17 cellular contexts compared by ENCODE assay signal in the genomic region with DNA sequence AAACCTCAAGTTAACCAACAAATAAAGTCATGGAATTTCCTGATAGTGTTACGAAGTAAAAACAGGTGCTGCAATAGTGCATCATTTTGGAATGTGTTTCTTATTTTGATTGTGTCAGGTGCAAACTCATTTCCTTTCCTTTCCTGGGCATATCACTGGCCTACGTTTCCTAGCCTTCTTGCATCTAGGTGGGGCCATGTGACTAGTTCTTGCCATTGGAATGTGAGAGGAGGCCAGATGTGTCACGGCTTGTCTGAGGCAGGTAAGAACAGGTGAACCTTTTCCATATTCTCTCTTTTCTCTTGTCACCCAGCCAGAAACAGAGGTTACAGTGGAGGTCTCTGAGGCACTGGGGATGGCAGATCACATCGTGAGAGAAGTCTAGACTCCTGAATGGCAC.
DNase-seq lines count a peak whose midpoint lies in the region; ATAC-seq, FAIRE-seq and TF ChIP-seq lines count a peak whose summit lies in the region.
"Had no signal": no experiment of that assay in that cellular context is flagged by ENCODE, and none has a peak within 500 bp of the region (broad histone marks: within the 10 kb centered on the region; RNA-seq: fewer than 3 reads in every experiment).

No MANE protein-coding gene starts in this region.

- H3K9me2 ChIP-seq in PC-3 (replicated peaks; ENCODE audit: low read length): no peaks in the 10 kb centered on the region

- no peaks in the 10 kb centered on the region for H4K20me1 ChIP-seq in PC-3 (ENCODE audit: low read length)
- H4K20me1 ChIP-seq in keratinocyte (ENCODE audit: control insufficient read depth, extremely low read depth, insufficient read depth, low read length): no peaks in the 10 kb centered on the region

- no peak for ATAC-seq in PC-3

- DNase-seq in HPDE6-E6E7 (ENCODE audit: extremely low spot score): peak; percentile 2
- DNase-seq in PC-3: peak; percentile 17
- peak; percentile 91 for DNase-seq in epithelial cell of esophagus (ENCODE audit: low read depth)
- peak; percentile 32 for DNase-seq in keratinocyte (ENCODE audit: low read depth, low spot score)
- no peak for DNase-seq in coronary artery (ENCODE audit: low spot score)
- DNase-seq in iPS-NIHi7 (ENCODE audit: extremely low spot score): no peak
- no peak for DNase-seq in Peyer's patch
- DNase-seq: BE2C; CD4-positive, alpha-beta memory T cell; DMS79 treated with DMSO at 0.1 percent for 48 hours; EL; GOT3; H9 had no signal

- H3F3A ChIP-seq in PC-3 (ENCODE audit: low read length, unreplicated experiment): no peaks in the 10 kb centered on the region

- POLR2A ChIA-PET in PC-3 (lab: Charles Lee; ENCODE audit: unreplicated experiment): no interaction called here

- no peak overlapping the region for H3K4me3 ChIP-seq in PC-3 (ENCODE audit: low read length)
- H3K4me3 ChIP-seq in epithelial cell of esophagus (ENCODE audit: low read length): no peak overlapping the region
- no peak overlapping the region for H3K4me3 ChIP-seq in keratinocyte (ENCODE audit: control insufficient read depth in 2 of 3, extremely low read depth in 1 of 3, insufficient read depth in 2 of 3, low read depth in 1 of 3, low read length in 3 of 3)
- H3K4me3 ChIP-seq in coronary artery: no peak overlapping the region
- H3K4me3 ChIP-seq in Peyer's patch: no peak overlapping the region

- no peak for TF ChIP-seq POLR2A in Peyer's patch (IDR thresholded peaks at IDR 0.05)

- H3K9me3 ChIP-seq in PC-3 (ENCODE audit: low read length) (no peaks in the 10 kb centered on the region), keratinocyte (ENCODE audit: control insufficient read depth, low read depth, low read length) (no peaks in the 10 kb centered on the region), Peyer's patch (no peaks in the 10 kb centered on the region)
- H3K9me3 ChIP-seq: BE2C had no signal

- H2AFZ ChIP-seq in PC-3 (ENCODE audit: low read length) (no peak overlapping the region), keratinocyte (ENCODE audit: control insufficient read depth, low read length) (no peak overlapping the region)

- BruUV-seq in PC-3 (replicated peaks; lab: Mats Ljungman, UMichigan): no TSS peak

- no peak overlapping the region for H3K27ac ChIP-seq in PC-3 (ENCODE audit: low read length)
- H3K27ac ChIP-seq in keratinocyte (ENCODE audit: control insufficient read depth, insufficient read depth, low read length): no peak overlapping the region
- H3K27ac ChIP-seq in coronary artery: no peak overlapping the region
- no peak overlapping the region for H3K27ac ChIP-seq in Peyer's patch
- H3K27ac ChIP-seq: C4-2B had no signal

- FAIRE-seq in keratinocyte (lab: Jason Lieb, UNC): peak; percentile 80
- FAIRE-seq: A204.1, G401.6, GM12891 had no signal

- TF ChIP-seq CTCF in PC-3 (conservative IDR thresholded peaks at IDR 0.05; ENCODE audit: low read depth, low read length) (no peak), epithelial cell of esophagus (IDR thresholded peaks at IDR 0.05; ENCODE audit: insufficient read depth, low read depth, low read length, missing control alignments) (no peak), keratinocyte (optimal IDR thresholded peaks at IDR 0.05 in 1 of 3, IDR thresholded peaks at IDR 0.05 in 1 of 3, conservative IDR thresholded peaks at IDR 0.05 in 1 of 3; ENCODE audit: extremely low read depth in 1 of 3, insufficient read depth in 2 of 3, low read length in 3 of 3) (peak in 1 of 3 experiments; percentile 14), coronary artery (IDR thresholded peaks at IDR 0.05) (no peak), Peyer's patch (IDR thresholded peaks at IDR 0.05) (no peak)

- no peaks in the 10 kb centered on the region for H3K79me2 ChIP-seq in PC-3 (ENCODE audit: low read length)
- H3K79me2 ChIP-seq in keratinocyte (ENCODE audit: control insufficient read depth, insufficient read depth, low read length): no peaks in the 10 kb centered on the region

- intact Hi-C loops in PC-3 (cut with micrococcal nuclease): no loop called here

- no peak overlapping the region for H3K9ac ChIP-seq in PC-3 (ENCODE audit: low read length)
- no peak overlapping the region for H3K9ac ChIP-seq in keratinocyte (ENCODE audit: control insufficient read depth, extremely low read depth, insufficient read depth, low read length)

- dilution Hi-C loops in keratinocyte (cut with MboI; ENCODE audit: extremely low pct_ligation_motif_present, low sequenced_read_pairs): no loop called here

- H3K4me2 ChIP-seq in PC-3 (ENCODE audit: low read length) (no peak overlapping the region), keratinocyte (ENCODE audit: control insufficient read depth, extremely low read depth, insufficient read depth, low read depth, low read length) (peak overlapping the region; percentile 16)

- CTCF ChIA-PET in PC-3 (lab: Charles Lee): no interaction called here

- H3K36me3 ChIP-seq in PC-3 (ENCODE audit: low read depth, low read length): no peaks in the 10 kb centered on the region
- H3K36me3 ChIP-seq in keratinocyte (ENCODE audit: control insufficient read depth in 2 of 2, extremely low read depth in 1 of 2, insufficient read depth in 2 of 2, low read length in 2 of 2): no peaks in the 10 kb centered on the region
- H3K36me3 ChIP-seq in Peyer's patch: no peaks in the 10 kb centered on the region
- H3K36me3 ChIP-seq: BE2C had no signal

- no peaks in the 10 kb centered on the region for H3K4me1 ChIP-seq in PC-3 (ENCODE audit: insufficient read depth, low read length)
- peaks cover 8% of the 10 kb centered on the region for H3K4me1 ChIP-seq in keratinocyte (ENCODE audit: control insufficient read depth, extremely low read depth, insufficient read depth, low read length)
- H3K4me1 ChIP-seq in Peyer's patch: no peaks in the 10 kb centered on the region
- H3K4me1 ChIP-seq: BE2C had no signal

- H3K9me1 ChIP-seq in keratinocyte (ENCODE audit: control insufficient read depth, extremely low read depth, insufficient read depth, low read length): no peaks in the 10 kb centered on the region

- H3K27me3 ChIP-seq in PC-3 (ENCODE audit: low read length): no peaks in the 10 kb centered on the region
- no peaks in the 10 kb centered on the region for H3K27me3 ChIP-seq in keratinocyte (ENCODE audit: control insufficient read depth, extremely low read depth, insufficient read depth, low read length)
- no peaks in the 10 kb centered on the region for H3K27me3 ChIP-seq in Peyer's patch
- H3K27me3 ChIP-seq: BE2C had no signal

Comparison
In these comparisons a context has a peak if more than half of its experiments do, and no peak if none do; other contexts are left out.
1. DNase-seq: peak in HPDE6-E6E7 (single experiment), PC-3 (single experiment), epithelial cell of esophagus (single experiment) and keratinocyte (single experiment); none in coronary artery (single experiment), iPS-NIHi7 (single experiment) and Peyer's patch (0 of 3).